ENCODE assay signal across 33 cellular contexts in the genomic region with DNA sequence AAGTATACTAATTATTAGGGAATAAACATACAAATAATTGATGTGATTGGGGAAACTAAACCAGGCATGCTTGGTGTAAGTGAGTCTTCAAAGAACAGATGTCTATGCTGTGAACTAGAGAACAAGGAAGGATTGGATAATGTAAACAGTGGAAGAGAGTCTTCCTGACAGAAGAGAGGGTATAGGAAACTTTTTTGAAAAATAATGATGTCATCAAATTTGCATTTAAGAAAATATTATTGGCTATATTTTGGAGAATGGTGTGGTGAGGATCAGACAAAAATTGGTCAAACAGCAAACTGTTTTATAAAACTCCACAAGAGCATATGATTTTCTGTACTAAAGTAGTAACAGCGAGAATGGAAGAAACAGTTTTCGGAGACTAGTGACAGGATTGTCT.
"Had no signal": no experiment of that assay in that cellular context is flagged by ENCODE, and none has a peak within 500 bp of the region (broad histone marks: within the 10 kb centered on the region; RNA-seq: fewer than 3 reads in every experiment).

No MANE protein-coding gene starts in this region.

- FAIRE-seq: astrocyte, bronchial epithelial cell had no signal

- H3K9me3 ChIP-seq: adrenal gland, ascending aorta, body of pancreas, breast epithelium had no signal

- H3K27me3 ChIP-seq: adrenal gland, ascending aorta, body of pancreas, brain microvascular endothelial cell, breast epithelium, cardiac muscle cell had no signal

- H3K4me1 ChIP-seq: adrenal gland, ascending aorta, body of pancreas, breast epithelium had no signal

- H3K27ac ChIP-seq: adrenal gland, ascending aorta, body of pancreas, brain microvascular endothelial cell, breast epithelium, cardiac muscle cell had no signal

- ATAC-seq: activated naive CD4-positive, alpha-beta T cell treated with anti-CD3 and anti-CD28 coated beads, Interleukin-2, amount 50 U/mL, for 72 hours; activated naive CD8-positive, alpha-beta T cell treated with anti-CD3 and anti-CD28 coated beads, Interleukin-2, amount 50 U/mL, for 24 hours; activated T-cell treated with anti-CD3 and anti-CD28 coated beads, Interleukin-2, amount 50 U/mL, for 4 hours; activated T-cell treated with anti-CD3 and anti-CD28 coated beads, Interleukin-2, amount 50 U/mL, for 72 hours; activated T-helper 17 cell treated with anti-CD3 and anti-CD28 coated beads, Interleukin-2, amount 50 U/mL, for 72 hours; body of pancreas had no signal

- H3K36me3 ChIP-seq: adrenal gland, ascending aorta, brain microvascular endothelial cell, breast epithelium, cardiac muscle cell had no signal

- H3K4me3 ChIP-seq: adrenal gland, ascending aorta, body of pancreas, breast epithelium, cardiac muscle cell had no signal

- DNase-seq: activated effector memory CD4-positive, alpha-beta T cell treated with anti-CD3 and anti-CD28 coated beads, Interleukin-2, amount 50 U/mL, for 16 hours; activated effector memory CD4-positive, alpha-beta T cell treated with Interleukin-2 at 50 U/mL for 16 hours; activated gamma-delta T cell; activated gamma-delta T cell treated with Interleukin-2 at 50 U/mL for 16 hours; activated naive CD4-positive, alpha-beta T cell; activated naive CD4-positive, alpha-beta T cell treated with anti-CD3 and anti-CD28 coated beads for 36 hours; activated naive CD4-positive, alpha-beta T cell treated with anti-CD3 and anti-CD28 coated beads, Interleukin-2, amount 10 ng/mL, durations not matched to agents 7 days and 5 days; activated naive CD4-positive, alpha-beta T cell treated with anti-CD3 and anti-CD28 coated beads, Interleukin-2, amount 50 U/mL, for 16 hours; activated naive CD4-positive, alpha-beta T cell treated with Interleukin-2 at 50 U/mL for 16 hours; activated naive CD8-positive, alpha-beta T cell treated with anti-CD3 and anti-CD28 coated beads for 36 hours; activated naive CD8-positive, alpha-beta T cell treated with anti-CD3 and anti-CD28 coated beads, Interleukin-2, amount 10 ng/mL, durations not matched to agents 7 days and 5 days; activated naive CD8-positive, alpha-beta T cell treated with anti-CD3 and anti-CD28 coated beads, Interleukin-2, amount 50 U/mL, for 24 hours; activated T-cell treated with anti-CD3 and anti-CD28 coated beads, Interleukin-2, amount 50 U/mL, for 1 hour; activated T-cell treated with anti-CD3 and anti-CD28 coated beads, Interleukin-2, amount 50 U/mL, for 24 hours; activated T-cell treated with anti-CD3 and anti-CD28 coated beads, Interleukin-2, amount 50 U/mL, for 4 hours; activated T-cell treated with anti-CD3 and anti-CD28 coated beads, Interleukin-2, amount 50 U/mL, for 48 hours; activated T-cell treated with anti-CD3 and anti-CD28 coated beads, Interleukin-2, amount 50 U/mL, for 72 hours; adrenal gland; amniotic stem cell; anterior cingulate cortex; aorta; body of pancreas; brain microvascular endothelial cell; caudate nucleus; central memory CD4-positive, alpha-beta T cell; cerebellar nuclear complex had no signal
